Comparison of ENCODE assay signal across 1 cellular context in genomic region chr6:2765896-2766766, GRCh38.
TF ChIP-seq lines count a peak whose summit lies in the region.

No MANE protein-coding gene starts in this region.

TF ChIP-seq in HEK293, 187 proteins besides CTCF, POLR2A, EP300 and RAD21 (continued from another document):
- TF ChIP-seq, protein P1, sequence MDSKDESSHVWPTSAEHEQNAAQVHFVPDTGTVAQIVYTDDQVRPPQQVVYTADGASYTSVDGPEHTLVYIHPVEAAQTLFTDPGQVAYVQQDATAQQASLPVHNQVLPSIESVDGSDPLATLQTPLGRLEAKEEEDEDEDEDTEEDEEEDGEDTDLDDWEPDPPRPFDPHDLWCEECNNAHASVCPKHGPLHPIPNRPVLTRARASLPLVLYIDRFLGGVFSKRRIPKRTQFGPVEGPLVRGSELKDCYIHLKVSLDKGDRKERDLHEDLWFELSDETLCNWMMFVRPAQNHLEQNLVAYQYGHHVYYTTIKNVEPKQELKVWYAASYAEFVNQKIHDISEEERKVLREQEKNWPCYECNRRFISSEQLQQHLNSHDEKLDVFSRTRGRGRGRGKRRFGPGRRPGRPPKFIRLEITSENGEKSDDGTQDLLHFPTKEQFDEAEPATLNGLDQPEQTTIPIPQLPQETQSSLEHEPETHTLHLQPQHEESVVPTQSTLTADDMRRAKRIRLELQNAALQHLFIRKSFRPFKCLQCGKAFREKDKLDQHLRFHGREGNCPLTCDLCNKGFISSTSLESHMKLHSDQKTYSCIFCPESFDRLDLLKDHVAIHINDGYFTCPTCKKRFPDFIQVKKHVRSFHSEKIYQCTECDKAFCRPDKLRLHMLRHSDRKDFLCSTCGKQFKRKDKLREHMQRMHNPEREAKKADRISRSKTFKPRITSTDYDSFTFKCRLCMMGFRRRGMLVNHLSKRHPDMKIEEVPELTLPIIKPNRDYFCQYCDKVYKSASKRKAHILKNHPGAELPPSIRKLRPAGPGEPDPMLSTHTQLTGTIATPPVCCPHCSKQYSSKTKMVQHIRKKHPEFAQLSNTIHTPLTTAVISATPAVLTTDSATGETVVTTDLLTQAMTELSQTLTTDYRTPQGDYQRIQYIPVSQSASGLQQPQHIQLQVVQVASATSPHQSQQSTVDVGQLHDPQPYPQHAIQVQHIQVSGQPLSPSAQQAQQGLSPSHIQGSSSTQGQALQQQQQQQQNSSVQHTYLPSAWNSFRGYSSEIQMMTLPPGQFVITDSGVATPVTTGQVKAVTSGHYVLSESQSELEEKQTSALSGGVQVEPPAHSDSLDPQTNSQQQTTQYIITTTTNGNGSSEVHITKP (tag by site-specific recombination; IDR thresholded peaks at IDR 0.05): peak; percentile 34; the same call in 1 of the 2 replicates
- TF ChIP-seq WT1 (tag by site-specific recombination; IDR thresholded peaks at IDR 0.05) (no peak), GLIS1 (tag by site-specific recombination; IDR thresholded peaks at IDR 0.05) (0 out of 2 replicates have a peak, but pooled peaks have one; percentile 17), ZBTB20 (tag by site-specific recombination; IDR thresholded peaks at IDR 0.05) (peak; percentile 37; the same call in 1 of the 2 replicates), ZEB2 (tag by site-specific recombination; IDR thresholded peaks at IDR 0.05) (0 out of 2 replicates have a peak, but pooled peaks have one; percentile 35), HOXC10 (CRISPR knock-in tag; IDR thresholded peaks at IDR 0.05) (peak; percentile 49; the same call in 1 of the 2 replicates), ZNF335 (tag by site-specific recombination; conservative IDR thresholded peaks at IDR 0.05) (peak; percentile 48; the same call in 1 of the 2 replicates), ZBTB17 (tag by site-specific recombination; IDR thresholded peaks at IDR 0.05) (peak; percentile 66), ZNF596 (tag by site-specific recombination; IDR thresholded peaks at IDR 0.05) (no peak), OSR2 (tag by site-specific recombination; IDR thresholded peaks at IDR 0.05) (no peak), ZNF223 (tag by site-specific recombination; IDR thresholded peaks at IDR 0.05) (peak; percentile 79; the same call in 1 of the 2 replicates), KLF7 (tag by site-specific recombination; IDR thresholded peaks at IDR 0.05; ENCODE audit: borderline replicate concordance) (no peak), ZNF449 (tag by site-specific recombination; IDR thresholded peaks at IDR 0.05) (peak; percentile 68), PATZ1 (tag by site-specific recombination; IDR thresholded peaks at IDR 0.05) (0 out of 2 replicates have a peak, but pooled peaks have one; percentile 34), MEIS1 (CRISPR knock-in tag; IDR thresholded peaks at IDR 0.05; ENCODE audit: borderline replicate concordance) (peak; percentile 12; the same call in 1 of the 2 replicates), ZBTB26 (tag by site-specific recombination; optimal IDR thresholded peaks at IDR 0.05) (peak; percentile 62), SCRT2 (tag by site-specific recombination; IDR thresholded peaks at IDR 0.05) (0 out of 2 replicates have a peak, but pooled peaks have one; percentile 50), KLF8 (tag by site-specific recombination; IDR thresholded peaks at IDR 0.05) (no peak; the same call in 1 of the 2 replicates)
- TF ChIP-seq, protein P2, sequence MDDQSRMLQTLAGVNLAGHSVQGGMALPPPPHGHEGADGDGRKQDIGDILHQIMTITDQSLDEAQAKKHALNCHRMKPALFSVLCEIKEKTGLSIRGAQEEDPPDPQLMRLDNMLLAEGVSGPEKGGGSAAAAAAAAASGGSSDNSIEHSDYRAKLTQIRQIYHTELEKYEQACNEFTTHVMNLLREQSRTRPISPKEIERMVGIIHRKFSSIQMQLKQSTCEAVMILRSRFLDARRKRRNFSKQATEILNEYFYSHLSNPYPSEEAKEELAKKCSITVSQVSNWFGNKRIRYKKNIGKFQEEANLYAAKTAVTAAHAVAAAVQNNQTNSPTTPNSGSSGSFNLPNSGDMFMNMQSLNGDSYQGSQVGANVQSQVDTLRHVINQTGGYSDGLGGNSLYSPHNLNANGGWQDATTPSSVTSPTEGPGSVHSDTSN (CRISPR knock-in tag; IDR thresholded peaks at IDR 0.05): peak; percentile 74; the same call in 1 of the 2 replicates
